Comparison of ENCODE assay signal across 10 cellular contexts in the genomic region with DNA sequence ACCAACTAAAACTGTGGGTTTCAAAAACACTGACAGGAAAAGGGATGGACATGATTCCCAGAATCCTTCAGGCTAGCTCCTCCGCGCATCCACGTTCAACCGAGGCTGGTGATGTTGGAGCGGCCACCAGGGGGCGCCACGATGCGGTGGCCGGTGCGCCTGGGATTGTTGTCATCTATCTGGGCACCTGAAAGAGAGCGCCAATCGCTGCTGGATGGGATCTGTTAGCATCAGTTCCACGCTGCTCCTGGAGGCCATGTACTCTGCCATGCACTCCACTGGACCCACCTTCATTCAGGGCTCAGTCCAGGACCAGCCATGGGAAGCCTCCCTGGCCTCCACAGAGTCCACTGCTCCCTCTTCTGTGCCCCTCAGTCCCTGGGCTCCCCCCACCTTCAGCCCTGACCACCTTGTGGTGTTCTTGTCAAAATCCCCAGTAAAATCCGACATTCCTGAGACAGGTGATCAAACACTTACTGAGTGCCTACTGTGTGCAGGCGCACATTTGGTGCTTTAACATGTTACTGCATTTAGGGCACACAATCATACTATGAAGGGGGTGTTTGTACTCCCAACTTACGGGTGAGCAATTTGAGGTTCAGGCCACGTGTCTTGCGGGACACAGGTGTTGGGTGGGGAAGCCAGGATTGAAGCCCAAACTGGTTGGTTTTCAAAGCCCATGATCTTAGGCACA.
DNase-seq lines count a peak whose midpoint lies in the region; ATAC-seq, FAIRE-seq and TF ChIP-seq lines count a peak whose summit lies in the region.
"Had no signal": no experiment of that assay in that cellular context is flagged by ENCODE, and none has a peak within 500 bp of the region (broad histone marks: within the 10 kb centered on the region; RNA-seq: fewer than 3 reads in every experiment).

No MANE protein-coding gene starts in this region.

- no peak overlapping the region for H2AFZ ChIP-seq in astrocyte (ENCODE audit: low read depth, low read length)

- H3K4me2 ChIP-seq in astrocyte (ENCODE audit: low read length) = no peak overlapping the region

- H3K27me3 Mint-ChIP-seq in astrocyte (ENCODE audit: low read depth, unreplicated experiment) = no peaks in the 10 kb centered on the region
- H3K27me3 Mint-ChIP-seq: activated CD8-positive, alpha-beta memory T cell treated with anti-CD3 and anti-CD28 coated beads, Interleukin-2, amount 10 ng/mL, durations not matched to agents 7 days and 5 days had no signal

- no peak for DNase-seq in BJ (ENCODE audit: low read depth)
- no peak for DNase-seq in GM12865 (ENCODE audit: low read depth)
- DNase-seq in astrocyte (ENCODE audit: low read depth) = no peak
- DNase-seq in lung (ENCODE audit: low spot score) = no peak
- DNase-seq in cortex of kidney (lab: John Stamatoyannopoulos, UW) = no peak
- DNase-seq in SW480 (ENCODE audit: low spot score) = no peak
- no peak for DNase-seq in GM12891 (ENCODE audit: insufficient read length, low spot score)
- DNase-seq: activated CD8-positive, alpha-beta memory T cell treated with anti-CD3 and anti-CD28 coated beads, Interleukin-2, amount 10 ng/mL, durations not matched to agents 7 days and 5 days; hippocampal formation had no signal

- peaks cover 3% of the 10 kb centered on the region for H3K79me2 ChIP-seq in astrocyte (ENCODE audit: insufficient read depth, low read length)

- no peak overlapping the region for H3K27ac Mint-ChIP-seq in astrocyte (ENCODE audit: unreplicated experiment)
- H3K27ac Mint-ChIP-seq: activated CD8-positive, alpha-beta memory T cell treated with anti-CD3 and anti-CD28 coated beads, Interleukin-2, amount 10 ng/mL, durations not matched to agents 7 days and 5 days had no signal

- FAIRE-seq in astrocyte (lab: Jason Lieb, UNC) (no peak), GM12891 (lab: Jason Lieb, UNC) (no peak)

- POLR2A ChIA-PET in BJ (lab: Charles Lee) = no interaction called here

- H3K4me3 Mint-ChIP-seq in astrocyte (ENCODE audit: unreplicated experiment) = no peak overlapping the region
- H3K4me3 Mint-ChIP-seq: activated CD8-positive, alpha-beta memory T cell treated with anti-CD3 and anti-CD28 coated beads, Interleukin-2, amount 10 ng/mL, durations not matched to agents 7 days and 5 days had no signal

- H3K9me3 ChIP-seq in astrocyte (ENCODE audit: insufficient read depth, low read depth, low read length) (no peaks in the 10 kb centered on the region), lung (ENCODE audit: control insufficient read depth in 2 of 2, insufficient read depth in 1 of 2, low read length in 1 of 2) (no peaks in the 10 kb centered on the region)

- WGBS in lung, 2 donors = 72 to 76% methylated on average over 18 of the region's 18 CpGs

- TF ChIP-seq CTCF in BJ (IDR thresholded peaks at IDR 0.05; ENCODE audit: insufficient read depth, low read depth, low read length) = peak; percentile 72
- TF ChIP-seq CTCF in GM12865 (IDR thresholded peaks at IDR 0.05; ENCODE audit: insufficient read depth, low read depth, low read length, missing control alignments) = peak; percentile 63
- peak; percentile 51 for TF ChIP-seq CTCF in astrocyte (IDR thresholded peaks at IDR 0.05; ENCODE audit: insufficient read depth, low read depth, low read length)
- peak; percentile 11 for TF ChIP-seq CTCF in lung (IDR thresholded peaks at IDR 0.05; ENCODE audit: control extremely low read depth, extremely low read depth)

- H3K4me1 ChIP-seq in astrocyte (ENCODE audit: insufficient read depth, low read length) = no peaks in the 10 kb centered on the region
- H3K4me1 ChIP-seq in lung (ENCODE audit: control insufficient read depth in 2 of 2, insufficient read depth in 2 of 2, low read length in 2 of 2) = peaks cover 0 to under 1% of the 10 kb centered on the region in 2 donors

- CTCF ChIA-PET in BJ (lab: Yijun Ruan, JAX) = interaction anchor here (0.5 to 1.9 kb wide), 5 partner anchors 9 to 207 kb away, joined by 3 to 15 read pairs (median 3); no protein-coding TSS in a partner anchor

- H3K4me3 ChIP-seq in BJ (ENCODE audit: low read depth, low read length) (no peak overlapping the region), GM12865 (ENCODE audit: low read depth, low read length) (no peak overlapping the region), astrocyte (ENCODE audit: insufficient read depth, low read depth, low read length) (no peak overlapping the region), lung (no peak overlapping the region)

- H3K4me1 Mint-ChIP-seq in astrocyte (ENCODE audit: low read depth, unreplicated experiment) = peaks cover 4% of the 10 kb centered on the region

- H3K27ac ChIP-seq in astrocyte (ENCODE audit: low read depth, low read length) = no peak overlapping the region
- no peak overlapping the region for H3K27ac ChIP-seq in lung (ENCODE audit: low read depth in 1 of 2, low read length in 1 of 2)

- H3K9ac ChIP-seq in astrocyte (ENCODE audit: low read length) = no peak overlapping the region

- no peak for TF ChIP-seq POLR2A in GM12891 (IDR thresholded peaks at IDR 0.05; ENCODE audit: low read depth, low read length)

- peaks cover 41% of the 10 kb centered on the region for H3K36me3 Mint-ChIP-seq in astrocyte (ENCODE audit: low read depth, unreplicated experiment)
- H3K36me3 Mint-ChIP-seq: activated CD8-positive, alpha-beta memory T cell treated with anti-CD3 and anti-CD28 coated beads, Interleukin-2, amount 10 ng/mL, durations not matched to agents 7 days and 5 days had no signal

- peaks cover 93% of the 10 kb centered on the region for H4K20me1 ChIP-seq in astrocyte (ENCODE audit: insufficient read depth, low read length)

- H3K9me3 Mint-ChIP-seq in astrocyte (ENCODE audit: unreplicated experiment) = no peaks in the 10 kb centered on the region

- peaks cover 30% of the 10 kb centered on the region for H3K36me3 ChIP-seq in BJ (ENCODE audit: control insufficient read depth, insufficient read depth, low read length)
- H3K36me3 ChIP-seq in astrocyte (ENCODE audit: insufficient read depth, low read length) = peaks cover 49% of the 10 kb centered on the region
- peaks cover 0 to 6% of the 10 kb centered on the region in 2 donors for H3K36me3 ChIP-seq in lung (ENCODE audit: control insufficient read depth in 2 of 2, insufficient read depth in 2 of 2, low read length in 2 of 2)

- H3K27me3 ChIP-seq in BJ (ENCODE audit: control insufficient read depth, insufficient read depth, low read length) (no peaks in the 10 kb centered on the region), astrocyte (ENCODE audit: insufficient read depth, low read length) (no peaks in the 10 kb centered on the region), lung (ENCODE audit: control insufficient read depth, insufficient read depth) (no peaks in the 10 kb centered on the region)

- no peak for ATAC-seq in lung (ENCODE audit: insufficient read depth, low FRiP score)
- ATAC-seq in HG03460 (IDR thresholded peaks at IDR 0.05; ENCODE audit: unreplicated experiment) = no peak
- ATAC-seq: activated CD8-positive, alpha-beta memory T cell treated with anti-CD3 and anti-CD28 coated beads, Interleukin-2, amount 10 ng/mL, durations not matched to agents 7 days and 5 days had no signal

TF ChIP-seq in GM12891, 5 proteins besides CTCF, POLR2A, EP300 and RAD21:
- TF ChIP-seq PAX5 (IDR thresholded peaks at IDR 0.05; ENCODE audit: insufficient read depth, low read length, severe bottlenecking) (no peak), POLR2AphosphoS5 (IDR thresholded peaks at IDR 0.05; ENCODE audit: low read depth, low read length) (no peak), TAF1 (IDR thresholded peaks at IDR 0.05; ENCODE audit: low read depth, low read length) (no peak), SPI1 (IDR thresholded peaks at IDR 0.05; ENCODE audit: low read depth, low read length) (no peak)
TF ChIP-seq in GM12891: peak in this region for 0.

Comparison
In these comparisons a context has a peak if more than half of its experiments do, and no peak if none do; other contexts are left out.
1. CTCF ChIP-seq: peak in every context shown above with its lines; median percentile 72 in BJ; 63 in GM12865; 51 in astrocyte; 11 in lung.